8 cellular contexts compared by ENCODE assay signal in genomic region chr6:24883618-24884017, GRCh38. TPM values are rescaled to one million over a fixed set of nuclear protein-coding genes. Genes with fewer than 3 reads are reported as not detected.
DNase-seq lines count a peak whose midpoint lies in the region; ATAC-seq and TF ChIP-seq lines count a peak whose summit lies in the region.

No MANE protein-coding gene starts in this region.

- peak overlapping the region in 2 of 8 donors; percentile 6 to 35 for H3K4me3 Mint-ChIP-seq in naive B cell
- H3K4me3 Mint-ChIP-seq in Caco-2 (ENCODE audit: unreplicated experiment) = no peak overlapping the region

- CTCF ChIA-PET in Caco-2 (lab: Charles Lee) = no interaction called here

- H3K27ac Mint-ChIP-seq in naive B cell = peak overlapping the region in 5 of 6 donors; percentile 61 to 94 (median 88)
- no peak overlapping the region for H3K27ac Mint-ChIP-seq in Caco-2 (ENCODE audit: unreplicated experiment)

- H3K27me3 ChIP-seq in esophagus squamous epithelium = no peaks in the 10 kb centered on the region
- H3K27me3 ChIP-seq in Caco-2 (replicated peaks; ENCODE audit: control insufficient read depth, insufficient read depth, low read length) = no peaks in the 10 kb centered on the region

- no peak for DNase-seq in naive B cell
- DNase-seq in esophagus squamous epithelium (lab: John Stamatoyannopoulos, UW) = no peak
- DNase-seq in Caco-2 = no peak
- DNase-seq in NCI-H1417 treated with DMSO at 0.1 percent for 48 hours (lab: John Stamatoyannopoulos, UW) = no peak
- DNase-seq in C1 segment of cervical spinal cord (lab: John Stamatoyannopoulos, UW) = no peak

- H3K4me3 ChIP-seq in WI38 (ENCODE audit: low read depth, low read length) (peak overlapping the region; percentile 23), esophagus squamous epithelium (no peak overlapping the region), Caco-2 (ENCODE audit: low read depth, low read length) (no peak overlapping the region)

- H3K27me3 Mint-ChIP-seq in naive B cell (no peaks in the 10 kb centered on the region), Caco-2 (ENCODE audit: insufficient read depth, unreplicated experiment) (no peaks in the 10 kb centered on the region)

- H3K36me3 ChIP-seq in esophagus squamous epithelium (no peaks in the 10 kb centered on the region), Caco-2 (ENCODE audit: control insufficient read depth, insufficient read depth, low read length) (no peaks in the 10 kb centered on the region)

- intact Hi-C loops in esophagus squamous epithelium (cut with DNase I) (no loop called here), Caco-2 (cut with micrococcal nuclease; ENCODE audit: unreplicated experiment) (no loop called here)

- 52 to 54% methylated on average over 5 of the region's 5 CpGs for WGBS in esophagus squamous epithelium, 2 donors

- BruUV-seq in Caco-2 (replicated peaks; lab: Mats Ljungman, UMichigan) = no TSS peak

- H3K9me3 Mint-ChIP-seq in naive B cell (peaks cover 0 to 2% (median 0%) of the 10 kb centered on the region in 7 donors), Caco-2 (ENCODE audit: unreplicated experiment) (no peaks in the 10 kb centered on the region)

- ATAC-seq in GM18508 (IDR thresholded peaks at IDR 0.05; ENCODE audit: insufficient read depth, unreplicated experiment) = peak; percentile 75
- ATAC-seq in HG02759 (IDR thresholded peaks at IDR 0.05; ENCODE audit: unreplicated experiment) = peak; percentile 75
- no peak for ATAC-seq in naive B cell (ENCODE audit: low read depth in 2 of 2)

- POLR2A ChIA-PET in Caco-2 (lab: Charles Lee) = no interaction called here

- H3K4me1 ChIP-seq in esophagus squamous epithelium = peaks cover 0 to 7% (median 0%) of the 10 kb centered on the region in 3 donors
- peaks cover 5% of the 10 kb centered on the region; the same call in 1 of the 2 replicates for H3K4me1 ChIP-seq in Caco-2

- peaks cover 67 to 82% (median 81%) of the 10 kb centered on the region in 3 donors for H3K4me1 Mint-ChIP-seq in naive B cell
- H3K4me1 Mint-ChIP-seq in Caco-2 (ENCODE audit: low read depth, unreplicated experiment) = peaks cover 23% of the 10 kb centered on the region

- TF ChIP-seq CTCF in WI38 (IDR thresholded peaks at IDR 0.05; ENCODE audit: low read depth, low read length) = no peak
- TF ChIP-seq CTCF in esophagus squamous epithelium (IDR thresholded peaks at IDR 0.05) = no peak
- no peak for TF ChIP-seq CTCF in Caco-2 (IDR thresholded peaks at IDR 0.05; ENCODE audit: insufficient read depth in 1 of 2, low read depth in 1 of 2, low read length in 1 of 2, severe bottlenecking in 1 of 2, unreplicated experiment in 1 of 2)

- TF ChIP-seq POLR2A in esophagus squamous epithelium (IDR thresholded peaks at IDR 0.05) = no peak

- no peak overlapping the region for H3K27ac ChIP-seq in esophagus squamous epithelium

- H3K9me3 ChIP-seq in esophagus squamous epithelium (no peaks in the 10 kb centered on the region), Caco-2 (no peaks in the 10 kb centered on the region)

- peaks cover 17 to 40% of the 10 kb centered on the region in 2 donors for H3K36me3 Mint-ChIP-seq in naive B cell
- H3K36me3 Mint-ChIP-seq in Caco-2 (ENCODE audit: insufficient read depth, unreplicated experiment) = no peaks in the 10 kb centered on the region

RNA-seq across cellular contexts. Expression of gene RIPOR2, which starts 52.1 kb away (rescaled TPM):
- polyA plus RNA-seq in naive B cell (ENCODE audit: low read depth in 6 of 6) = 100 to 1,000 TPM; 464 to 666 (median 484) TPM
- total RNA-seq in esophagus squamous epithelium (1 to 10 TPM in 3 of 4 donors, under 1 TPM in 1; 0.83 to 4.4 (median 3.3) TPM), Caco-2 (2022) (0.64 and 0.86 TPM in 2 replicates)

Comparison
In these comparisons a context has a peak if more than half of its experiments do, and no peak if none do; other contexts are left out.
1. ATAC-seq: peak in GM18508 (single experiment) and HG02759 (single experiment); none in naive B cell (0 of 2).